12 cellular contexts compared by ENCODE assay signal in the genomic region with DNA sequence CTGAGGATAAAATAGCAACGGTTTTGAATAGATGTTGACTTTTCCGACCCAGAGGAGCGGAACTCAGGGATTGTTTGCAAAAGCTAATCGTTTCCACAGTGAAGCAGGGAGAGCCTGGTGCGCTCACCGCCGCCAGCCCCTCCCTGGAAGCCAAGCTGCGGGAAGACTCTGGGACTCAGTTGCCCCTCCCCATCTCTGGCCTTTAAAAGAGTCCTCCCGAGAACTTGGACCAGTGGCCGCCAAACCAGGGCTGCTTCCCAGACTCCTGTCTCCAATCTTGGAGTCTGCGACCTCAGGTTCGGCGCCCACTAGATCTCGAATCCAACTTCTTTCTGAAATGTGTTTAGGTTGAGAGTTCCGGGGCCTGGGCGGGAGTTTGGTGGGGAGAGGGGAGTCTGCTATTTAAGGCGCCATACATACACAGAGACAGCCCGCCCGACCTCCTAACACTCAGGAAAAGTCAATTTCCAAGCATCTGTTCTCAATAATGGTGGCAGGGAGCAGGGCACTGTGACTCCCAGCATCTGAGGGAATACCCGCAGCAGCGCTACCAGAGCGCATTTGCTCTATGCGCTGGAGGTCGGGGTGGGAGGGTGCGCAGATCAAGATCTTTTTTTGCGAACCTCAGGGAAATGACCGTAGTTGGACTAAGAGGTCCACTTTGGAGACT. TPM values are rescaled to one million over a fixed set of nuclear protein-coding genes. Genes with fewer than 3 reads are reported as not detected.
DNase-seq lines count a peak whose midpoint lies in the region; ATAC-seq and TF ChIP-seq lines count a peak whose summit lies in the region.
"Had no signal": no experiment of that assay in that cellular context is flagged by ENCODE, and none has a peak within 500 bp of the region (broad histone marks: within the 10 kb centered on the region; RNA-seq: fewer than 3 reads in every experiment).

No MANE protein-coding gene starts in this region.

- H3K4me3 ChIP-seq in heart left ventricle (peak overlapping the region; percentile 36 to 56 (median 48)), mammary epithelial cell (replicated peaks in 1 of 3; ENCODE audit: insufficient read depth in 1 of 3, low read depth in 2 of 3, low read length in 3 of 3) (peak overlapping the region in 1 of 3 experiments; percentile 55), right lobe of liver (no peak overlapping the region)

- H3K27me3 ChIP-seq in heart left ventricle = peaks cover 8 to 57% (median 32%) of the 10 kb centered on the region in 9 donors
- H3K27me3 ChIP-seq in mammary epithelial cell (ENCODE audit: insufficient read depth, low read length) = peaks cover 19% of the 10 kb centered on the region
- H3K27me3 ChIP-seq in right lobe of liver = peaks cover 0 to 10% of the 10 kb centered on the region in 2 donors

- no peaks in the 10 kb centered on the region for H3K79me2 ChIP-seq in mammary epithelial cell (ENCODE audit: insufficient read depth, low read length)

- ATAC-seq in heart left ventricle (peak in 2 of 4 donors; percentile 11 to 24), Right ventricle myocardium inferior (no peak), right lobe of liver (no peak)
- ATAC-seq: activated CD8-positive, alpha-beta T cell treated with anti-CD3 and anti-CD28 coated beads for 36 hours; naive thymus-derived CD4-positive, alpha-beta T cell had no signal

- H3K36me3 ChIP-seq in heart left ventricle = no peaks in the 10 kb centered on the region
- no peaks in the 10 kb centered on the region for H3K36me3 ChIP-seq in mammary epithelial cell (ENCODE audit: insufficient read depth, low read length)
- no peaks in the 10 kb centered on the region for H3K36me3 ChIP-seq in right lobe of liver
- H3K36me3 ChIP-seq: BLaER1 treated with 17β-estradiol and CSF1 and Interleukin-3, amounts not matched to agents 10 nM and 100 nM had no signal

- H3K4me1 ChIP-seq in heart left ventricle (peaks cover 0 to 21% (median 1%) of the 10 kb centered on the region in 12 donors), mammary epithelial cell (ENCODE audit: insufficient read depth, low read length) (peaks cover 12% of the 10 kb centered on the region), right lobe of liver (no peaks in the 10 kb centered on the region)
- H3K4me1 ChIP-seq: BLaER1 treated with 17β-estradiol and CSF1 and Interleukin-3, amounts not matched to agents 10 nM and 100 nM had no signal

- H3K27ac ChIP-seq in heart left ventricle = no peak overlapping the region
- H3K27ac ChIP-seq in mammary epithelial cell (ENCODE audit: insufficient read depth, low read depth, low read length) = no peak overlapping the region
- no peak overlapping the region for H3K27ac ChIP-seq in right lobe of liver
- H3K27ac ChIP-seq: BLaER1 treated with 17β-estradiol and CSF1 and Interleukin-3, amounts not matched to agents 10 nM and 100 nM had no signal

- CTCF ChIA-PET in mammary epithelial cell (lab: Charles Lee; ENCODE audit: low non-redundant PET) = interaction anchor here (0.5 kb wide), 1 partner anchor 323 kb away, joined by 11 read pairs; no protein-coding TSS in a partner anchor

- DNase-seq in heart left ventricle = peak in 1 of 5 donors; percentile 55
- DNase-seq in Right ventricle myocardium inferior (ENCODE audit: missing footprints) = no peak
- DNase-seq in mammary epithelial cell = no peak
- peak; percentile 27 for DNase-seq in kidney tubule cell (ENCODE audit: low spot score)
- no peak for DNase-seq in A172 (ENCODE audit: low spot score)
- DNase-seq in activated CD4-positive, CD25-positive, alpha-beta regulatory T cell treated with anti-CD3 and anti-CD28 coated beads, Interleukin-2, amount 50 U/mL, for 72 hours = no peak
- no peak for DNase-seq in right lobe of liver
- no peak for DNase-seq in stimulated activated CD4-positive, alpha-beta T cell treated with anti-CD3 and anti-CD28 coated beads, Interleukin-4, amount 100 ng/mL, for 1 hour
- DNase-seq: activated CD8-positive, alpha-beta T cell treated with anti-CD3 and anti-CD28 coated beads for 36 hours; naive thymus-derived CD4-positive, alpha-beta T cell; stimulated activated naive CD4-positive, alpha-beta T cell had no signal

- in situ Hi-C loops in mammary epithelial cell (cut with MboI; ENCODE audit: low sequenced_read_pairs in 2 of 2) = no loop called here

- TF ChIP-seq CTCF in heart left ventricle (IDR thresholded peaks at IDR 0.05) (no peak), mammary epithelial cell (conservative IDR thresholded peaks at IDR 0.05 in 1 of 2, IDR thresholded peaks at IDR 0.05 in 1 of 2; ENCODE audit: extremely low read depth in 1 of 2, insufficient read depth in 1 of 2, low read depth in 1 of 2, low read length in 2 of 2) (no peak), right lobe of liver (IDR thresholded peaks at IDR 0.05) (no peak)

- H3K9me3 ChIP-seq in heart left ventricle = no peaks in the 10 kb centered on the region
- H3K9me3 ChIP-seq in mammary epithelial cell (replicated peaks; ENCODE audit: insufficient read depth, low read length) = no peaks in the 10 kb centered on the region
- no peaks in the 10 kb centered on the region for H3K9me3 ChIP-seq in right lobe of liver

- peak overlapping the region; percentile 99 for H3K4me2 ChIP-seq in mammary epithelial cell (ENCODE audit: insufficient read depth, low read depth, low read length)
- H3K4me2 ChIP-seq: BLaER1 treated with 17β-estradiol and CSF1 and Interleukin-3, amounts not matched to agents 10 nM and 100 nM had no signal

- H2AFZ ChIP-seq in mammary epithelial cell (ENCODE audit: low read depth, low read length) = peak overlapping the region; percentile 89

- TF ChIP-seq POLR2A in heart left ventricle (IDR thresholded peaks at IDR 0.05) (no peak), right lobe of liver (IDR thresholded peaks at IDR 0.05) (no peak)

- no peaks in the 10 kb centered on the region for H4K20me1 ChIP-seq in mammary epithelial cell (ENCODE audit: insufficient read depth, low read length)
- H4K20me1 ChIP-seq: BLaER1 treated with 17β-estradiol and CSF1 and Interleukin-3, amounts not matched to agents 10 nM and 100 nM had no signal

- intact Hi-C loops in heart left ventricle (cut with DNase I) (loop anchor here in 1 of 10 donors (10.0 kb wide), 1 partner anchor 352 kb away; no protein-coding TSS in a partner anchor), Right ventricle myocardium inferior (cut with DNase I) (loop anchor here (10.0 kb wide), 1 partner anchor 352 kb away; no protein-coding TSS in a partner anchor), mammary epithelial cell (cut with micrococcal nuclease) (loop anchor here (5.0 to 10.0 kb wide), 4 partner anchors 252 to 1222 kb away; no protein-coding TSS in a partner anchor), right lobe of liver (cut with DNase I) (no loop called here)

- H3K9ac ChIP-seq in mammary epithelial cell (ENCODE audit: insufficient read depth, low read length) = no peak overlapping the region
- H3K9ac ChIP-seq: BLaER1 treated with 17β-estradiol and CSF1 and Interleukin-3, amounts not matched to agents 10 nM and 100 nM had no signal

- 1 to 3% (median 2%) methylated on average over 22 to 27 of the region's 27 CpGs for WGBS in heart left ventricle, 4 donors
- WGBS in mammary epithelial cell (ENCODE audit: low coverage, missing lambda C conversion rate) = 13% methylated on average over 21 of the region's 27 CpGs
- 3% methylated on average over 14 of the region's 27 CpGs for WGBS in right lobe of liver (ENCODE audit: insufficient coverage, low coverage, low lambda C conversion rate, missing lambda C conversion rate)

- BruUV-seq in mammary epithelial cell (replicated peaks; lab: Mats Ljungman, UMichigan) = no TSS peak

- dilution Hi-C loops in mammary epithelial cell (cut with HindIII; ENCODE audit: low sequenced_read_pairs) = no loop called here

RNA-seq across cellular contexts. Expression of a gene that starts 0.8 kb away (rescaled TPM):
- 1 to 10 TPM; 1.2 to 7.0 (median 5.1) TPM for total RNA-seq in heart left ventricle
- 1 to 10 TPM in 1 of 2 donors, under 1 TPM in 1; 0.33 to 3.4 TPM for polyA plus RNA-seq in heart left ventricle
- total RNA-seq in Right ventricle myocardium inferior = 2.7 TPM
- 1 to 10 TPM; 1.4 to 2.8 TPM for total RNA-seq in mammary epithelial cell
- 0.15 TPM for polyA plus RNA-seq in mammary epithelial cell
- not detected for polyA minus RNA-seq in mammary epithelial cell
- 0.10 and 0.12 TPM in 2 replicates for total RNA-seq in A172 (2014; rRNA removed; shearing (Covaris generic))
- total RNA-seq in right lobe of liver = under 1 TPM in 3 of 6 experiments, not detected in 3; 0.04 to 0.24 (median 0.09) TPM
- total RNA-seq: activated CD8-positive, alpha-beta T cell treated with anti-CD3 and anti-CD28 coated beads for 36 hours had no signal
- polyA plus RNA-seq: naive thymus-derived CD4-positive, alpha-beta T cell had no signal

Comparison
In these comparisons a context has a peak if more than half of its experiments do, and no peak if none do; other contexts are left out.
1. H3K4me3 ChIP-seq: peak in heart left ventricle (12 of 12); none in right lobe of liver (0 of 3).
2. intact Hi-C loops: an anchor here in Right ventricle myocardium inferior (10.0 kb wide) and mammary epithelial cell (5.0 to 10.0 kb wide); none called in right lobe of liver.